In genomic region chr6:95578106-95578410, GRCh38 we compare ENCODE assay signal across 8 cellular contexts. TPM values are rescaled to one million over a fixed set of nuclear protein-coding genes. Genes with fewer than 3 reads are reported as not detected.
DNase-seq lines count a peak whose midpoint lies in the region; TF ChIP-seq lines count a peak whose summit lies in the region.

No MANE protein-coding gene starts in this region.

- peak overlapping the region; percentile 81 for H3K23ac ChIP-seq in mesendoderm (ENCODE audit: low read length)

- no peaks in the 10 kb centered on the region for H4K20me1 ChIP-seq in GM23248 (ENCODE audit: insufficient read depth)
- peaks cover 4% of the 10 kb centered on the region for H4K20me1 ChIP-seq in Loucy (ENCODE audit: insufficient read depth, low read length, poor library complexity, severe bottlenecking)

- H3K79me2 ChIP-seq in GM23248 (ENCODE audit: insufficient read depth) (peaks cover 47% of the 10 kb centered on the region), Loucy (ENCODE audit: insufficient read depth, low read length) (peaks cover 59% of the 10 kb centered on the region), mesendoderm (ENCODE audit: control insufficient read depth, insufficient read depth, low read length) (peaks cover 3% of the 10 kb centered on the region)

- H3K27ac ChIP-seq in GM23248 (peak overlapping the region; percentile 92), caudate nucleus (ENCODE audit: low read depth, low read length) (peak overlapping the region; percentile 95), mesendoderm (ENCODE audit: low read depth, low read length) (peak overlapping the region; percentile 85)

- H3F3A ChIP-seq in GM23248 (ENCODE audit: insufficient read depth) (peaks cover 14% of the 10 kb centered on the region; the same call in 1 of the 2 replicates), Loucy (ENCODE audit: low read depth) (peaks cover 11% of the 10 kb centered on the region)

- DNase-seq in NCI-H2107 treated with DMSO at 0.1 percent for 48 hours (lab: John Stamatoyannopoulos, UW; ENCODE audit: unreplicated experiment) (peak; percentile 54), NCI-H2107 (lab: John Stamatoyannopoulos, UW) (no peak), GM23248 (no peak), caudate nucleus (lab: John Stamatoyannopoulos, UW) (peak in 1 of 61 donors; percentile 37), mesendoderm (no peak), NCI-H524 treated with DMSO at 0.1 percent for 48 hours (lab: John Stamatoyannopoulos, UW) (no peak), NCI-H82 (lab: John Stamatoyannopoulos, UW) (no peak)

- H3K9me3 ChIP-seq in GM23248 (ENCODE audit: low read depth) (no peaks in the 10 kb centered on the region), Loucy (ENCODE audit: insufficient read depth, low read depth, low read length) (no peaks in the 10 kb centered on the region)

- peak overlapping the region; percentile 98 for H3K56ac ChIP-seq in mesendoderm (ENCODE audit: low read length)

- H3K4ac ChIP-seq in mesendoderm (ENCODE audit: low read depth, low read length): peak overlapping the region; percentile 74

- no peak overlapping the region for H2BK120ac ChIP-seq in mesendoderm (ENCODE audit: low read depth, low read length)

- H4K5ac ChIP-seq in mesendoderm (ENCODE audit: low read length): peak overlapping the region; percentile 14

- no peak overlapping the region for H2BK15ac ChIP-seq in mesendoderm (replicated peaks; ENCODE audit: low read depth)

- H3K4me3 ChIP-seq in GM23248: peak overlapping the region; percentile 92
- peak overlapping the region; percentile 92 for H3K4me3 ChIP-seq in Loucy (ENCODE audit: low read length, poor library complexity, severe bottlenecking)
- H3K4me3 ChIP-seq in mesendoderm (ENCODE audit: low read length): peak overlapping the region; percentile 65

- no peak for TF ChIP-seq CTCF in Loucy (conservative IDR thresholded peaks at IDR 0.05; ENCODE audit: low read length)

- peak overlapping the region; percentile 94 for H3K9ac ChIP-seq in GM23248
- peak overlapping the region; percentile 92 for H3K9ac ChIP-seq in Loucy (ENCODE audit: low read depth, low read length, poor library complexity, severe bottlenecking)
- peak overlapping the region; percentile 79 for H3K9ac ChIP-seq in mesendoderm (ENCODE audit: low read length)

- WGBS in GM23248 (ENCODE audit: low coverage in 1 of 2, low lambda C conversion rate in 2 of 2, missing lambda C conversion rate in 2 of 2), 2 experiments: 2% methylated on average over 10 of the region's 10 CpGs
- WGBS in mesendoderm (ENCODE audit: extremely low coverage, insufficient coverage, low lambda C conversion rate): no CpG with 5 or more reads among the region's 10 CpGs

- peak overlapping the region; percentile 100 for H2AFZ ChIP-seq in GM23248
- peak overlapping the region; percentile 98 for H2AFZ ChIP-seq in Loucy (ENCODE audit: low read length)

- in situ Hi-C loops in GM23248 (cut with MboI): no loop called here

- H2AK5ac ChIP-seq in mesendoderm (ENCODE audit: low read length): no peak overlapping the region

- peak overlapping the region; percentile 93 for H3K4me2 ChIP-seq in GM23248 (ENCODE audit: unreplicated experiment)
- H3K4me2 ChIP-seq in Loucy (ENCODE audit: low read depth, low read length, poor library complexity, severe bottlenecking): peak overlapping the region; percentile 79
- H3K4me2 ChIP-seq in mesendoderm (ENCODE audit: low read length): peak overlapping the region; percentile 93

- no peaks in the 10 kb centered on the region for H3K36me3 ChIP-seq in GM23248 (ENCODE audit: low read depth)
- H3K36me3 ChIP-seq in Loucy (ENCODE audit: insufficient read depth, low read length): no peaks in the 10 kb centered on the region
- H3K36me3 ChIP-seq in mesendoderm (ENCODE audit: control insufficient read depth, insufficient read depth, low read length): no peaks in the 10 kb centered on the region

- peak overlapping the region; percentile 71 for H3K18ac ChIP-seq in mesendoderm (ENCODE audit: low read length)

- no peaks in the 10 kb centered on the region for H3K79me1 ChIP-seq in mesendoderm (ENCODE audit: low read length)

- H3K4me1 ChIP-seq in GM23248 (ENCODE audit: insufficient read depth) (peaks cover 26% of the 10 kb centered on the region), Loucy (ENCODE audit: insufficient read depth, low read length, poor library complexity, severe bottlenecking) (peaks cover 44% of the 10 kb centered on the region), mesendoderm (ENCODE audit: control insufficient read depth, low read depth, low read length) (peaks cover 2% of the 10 kb centered on the region)

- H3K9me2 ChIP-seq in GM23248 (ENCODE audit: insufficient read depth) (no peaks in the 10 kb centered on the region), Loucy (replicated peaks; ENCODE audit: low read depth, low read length) (no peaks in the 10 kb centered on the region)

- H3K27me3 ChIP-seq in GM23248 (replicated peaks; ENCODE audit: insufficient read depth) (no peaks in the 10 kb centered on the region), Loucy (ENCODE audit: insufficient read depth, low read length, poor library complexity, severe bottlenecking) (no peaks in the 10 kb centered on the region), mesendoderm (ENCODE audit: insufficient read depth, low read length, poor library complexity) (no peaks in the 10 kb centered on the region)

- H2BK5ac ChIP-seq in mesendoderm (ENCODE audit: low read length): peak overlapping the region; percentile 15

- no peak overlapping the region for H4K8ac ChIP-seq in mesendoderm (ENCODE audit: low read depth, low read length)

RNA-seq across cellular contexts. Expression of gene MANEA, which starts 0.7 kb away (rescaled TPM):
- total RNA-seq in GM23248 (2014; rRNA removed; shearing (Covaris generic)): 13.0 and 16.5 TPM in 2 replicates
- 12.3 TPM in 2 replicates for polyA plus RNA-seq in GM23248 (2016; fragmentation: Nextera tagmentation; extraction: Ambion mirVana)
- 10.0 TPM for polyA plus RNA-seq in mesendoderm (2013, experiment 1 of 2)
- polyA plus RNA-seq in mesendoderm (2013, experiment 2 of 2): 10.3 TPM
